In genomic region chr5:65546141-65546540, GRCh38 we compare ENCODE assay signal across 11 cellular contexts.
"Had no signal": no experiment of that assay in that cellular context is flagged by ENCODE, and none has a peak within 500 bp of the region (broad histone marks: within the 10 kb centered on the region; RNA-seq: fewer than 3 reads in every experiment).

No MANE protein-coding gene starts in this region.

- DNase-seq: GM23248, GOT3, H7, H9, HCEC 1CT, HFFc6 had no signal

- H3K9me3 ChIP-seq: HAP-1 had no signal

- H3K27ac Mint-ChIP-seq: GM23338, HFFc6 had no signal

- H3K4me1 Mint-ChIP-seq: GM23338, H9 had no signal

- ATAC-seq: GM23338, HCT116 had no signal

- H3K9me3 Mint-ChIP-seq: GM23338, H9, HFFc6 had no signal

- H3K4me1 ChIP-seq: HAP-1 had no signal

- H3K27ac ChIP-seq: GM23248 had no signal

- H3K4me3 Mint-ChIP-seq: GM23338, H9, HFFc6 had no signal

- H2AFZ ChIP-seq: GM23248, GM23338 had no signal

- H3K4me2 ChIP-seq: GM23338 had no signal

- H3K4me3 ChIP-seq: GM23248, GM23338, HAP-1 had no signal

- H3K9ac ChIP-seq: GM23248 had no signal

- FAIRE-seq: H1, H54 had no signal
